ENCODE assay signal across 1 cellular context in genomic region chr10:6297951-6298381, GRCh38.
TF ChIP-seq lines count a peak whose summit lies in the region.

No MANE protein-coding gene starts in this region.

TF ChIP-seq in GM12878, 131 proteins besides CTCF, POLR2A, EP300 and RAD21 (continued from another document):
- TF ChIP-seq, protein P1, sequence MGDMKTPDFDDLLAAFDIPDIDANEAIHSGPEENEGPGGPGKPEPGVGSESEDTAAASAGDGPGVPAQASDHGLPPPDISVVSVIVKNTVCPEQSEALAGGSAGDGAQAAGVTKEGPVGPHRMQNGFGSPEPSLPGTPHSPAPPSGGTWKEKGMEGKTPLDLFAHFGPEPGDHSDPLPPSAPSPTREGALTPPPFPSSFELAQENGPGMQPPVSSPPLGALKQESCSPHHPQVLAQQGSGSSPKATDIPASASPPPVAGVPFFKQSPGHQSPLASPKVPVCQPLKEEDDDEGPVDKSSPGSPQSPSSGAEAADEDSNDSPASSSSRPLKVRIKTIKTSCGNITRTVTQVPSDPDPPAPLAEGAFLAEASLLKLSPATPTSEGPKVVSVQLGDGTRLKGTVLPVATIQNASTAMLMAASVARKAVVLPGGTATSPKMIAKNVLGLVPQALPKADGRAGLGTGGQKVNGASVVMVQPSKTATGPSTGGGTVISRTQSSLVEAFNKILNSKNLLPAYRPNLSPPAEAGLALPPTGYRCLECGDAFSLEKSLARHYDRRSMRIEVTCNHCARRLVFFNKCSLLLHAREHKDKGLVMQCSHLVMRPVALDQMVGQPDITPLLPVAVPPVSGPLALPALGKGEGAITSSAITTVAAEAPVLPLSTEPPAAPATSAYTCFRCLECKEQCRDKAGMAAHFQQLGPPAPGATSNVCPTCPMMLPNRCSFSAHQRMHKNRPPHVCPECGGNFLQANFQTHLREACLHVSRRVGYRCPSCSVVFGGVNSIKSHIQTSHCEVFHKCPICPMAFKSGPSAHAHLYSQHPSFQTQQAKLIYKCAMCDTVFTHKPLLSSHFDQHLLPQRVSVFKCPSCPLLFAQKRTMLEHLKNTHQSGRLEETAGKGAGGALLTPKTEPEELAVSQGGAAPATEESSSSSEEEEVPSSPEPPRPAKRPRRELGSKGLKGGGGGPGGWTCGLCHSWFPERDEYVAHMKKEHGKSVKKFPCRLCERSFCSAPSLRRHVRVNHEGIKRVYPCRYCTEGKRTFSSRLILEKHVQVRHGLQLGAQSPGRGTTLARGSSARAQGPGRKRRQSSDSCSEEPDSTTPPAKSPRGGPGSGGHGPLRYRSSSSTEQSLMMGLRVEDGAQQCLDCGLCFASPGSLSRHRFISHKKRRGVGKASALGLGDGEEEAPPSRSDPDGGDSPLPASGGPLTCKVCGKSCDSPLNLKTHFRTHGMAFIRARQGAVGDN (IDR thresholded peaks at IDR 0.05): 0 out of 2 replicates have a peak, but pooled peaks have one; percentile 31
- no peak for TF ChIP-seq ZNF24 (IDR thresholded peaks at IDR 0.05)
- peak; percentile 50; the same call in 1 of the 2 replicates for TF ChIP-seq IKZF1 (conservative IDR thresholded peaks at IDR 0.05)
